In genomic region chr6:12422848-12423247, GRCh38 we compare ENCODE assay signal across 28 cellular contexts.
A peak's percentile ranks its signal among the peaks of the same experiment; 100 is the strongest.
DNase-seq lines count a peak whose midpoint lies in the region; ATAC-seq and TF ChIP-seq lines count a peak whose summit lies in the region.
"Had no signal": no experiment of that assay in that cellular context is flagged by ENCODE, and none has a peak within 500 bp of the region (broad histone marks: within the 10 kb centered on the region; RNA-seq: fewer than 3 reads in every experiment).

No MANE protein-coding gene starts in this region.

- DNase-seq in left cardiac atrium (peak; percentile 29), heart right ventricle (no peak), astrocyte of the hippocampus (ENCODE audit: low read depth, low spot score) (peak; percentile 63), mucosa of gallbladder (ENCODE audit: low spot score) (peak; percentile 51), NCI-H446 (lab: John Stamatoyannopoulos, UW) (no peak)
- no peak for DNase-seq in activated naive CD4-positive, alpha-beta T cell treated with anti-CD3 and anti-CD28 coated beads, Interleukin-2, amount 50 U/mL, for 16 hours
- DNase-seq: activated CD4-positive, alpha-beta T cell treated with anti-CD3 and anti-CD28 coated beads, Interleukin-2, amount 50 U/mL, for 4 hours; activated CD8-positive, alpha-beta memory T cell treated with anti-CD3 and anti-CD28 coated beads, Interleukin-2, amount 10 ng/mL, durations not matched to agents 7 days and 5 days; activated gamma-delta T cell treated with Interleukin-2 at 50 U/mL for 16 hours; activated T-cell treated with anti-CD3 and anti-CD28 coated beads, Interleukin-2, amount 50 U/mL, for 48 hours; brain microvascular endothelial cell; CD4-positive, alpha-beta memory T cell; MM.1S; NCI-H1105 treated with DMSO at 0.1 percent for 48 hours; NCI-H187 treated with DMSO at 0.1 percent for 48 hours; NCI-H526; NK-92 treated with Interleukin-12 subunit alpha and Interleukin-12 subunit beta, amount 100 ng/mL, for 24 hours; PC-3; SHP77; stimulated activated CD4-positive, alpha-beta T cell treated with anti-CD3 and anti-CD28 coated beads, Interleukin-4, amount 100 ng/mL, for 24 hours; T-helper 2 cell; transverse colon had no signal

- no peak overlapping the region for H3K4me3 ChIP-seq in heart right ventricle
- H3K4me3 ChIP-seq: transverse colon had no signal

- H3K27ac ChIP-seq in heart right ventricle = no peak overlapping the region
- H3K27ac ChIP-seq: brain microvascular endothelial cell, HL-60, neutrophil had no signal

- H3K36me3 ChIP-seq in heart right ventricle = no peaks in the 10 kb centered on the region
- H3K36me3 ChIP-seq: brain microvascular endothelial cell, neutrophil, transverse colon had no signal

- intact Hi-C loops in left cardiac atrium (cut with DNase I) = no loop called here
- intact Hi-C loops in heart right ventricle (cut with DNase I) = no loop called here

- 78 to 85% methylated on average over 8 of the region's 8 CpGs for WGBS in heart right ventricle, 2 donors

- ATAC-seq in left cardiac atrium (peak in 1 of 2 donors; percentile 53), heart right ventricle (no peak), GM21576 (IDR thresholded peaks at IDR 0.05; ENCODE audit: unreplicated experiment) (no peak), HG03342 (IDR thresholded peaks at IDR 0.05; ENCODE audit: unreplicated experiment) (no peak)
- ATAC-seq: activated CD4-positive, CD25-positive, alpha-beta regulatory T cell treated with anti-CD3 and anti-CD28 coated beads, Interleukin-2, amount 50 U/mL, for 24 hours; activated CD8-positive, alpha-beta memory T cell treated with anti-CD3 and anti-CD28 coated beads, Interleukin-2, amount 10 ng/mL, durations not matched to agents 7 days and 5 days; left lobe of liver; PC-3 had no signal

- TF ChIP-seq CTCF in heart right ventricle (IDR thresholded peaks at IDR 0.05) = no peak

- no peaks in the 10 kb centered on the region for H3K27me3 ChIP-seq in heart right ventricle
- H3K27me3 ChIP-seq: brain microvascular endothelial cell, neutrophil, transverse colon had no signal

- peaks cover 0 to 8% (median 0%) of the 10 kb centered on the region in 11 donors for H3K9me3 ChIP-seq in heart right ventricle
- H3K9me3 ChIP-seq: neutrophil, transverse colon had no signal

- peaks cover 0 to 17% (median 5%) of the 10 kb centered on the region in 9 donors for H3K4me1 ChIP-seq in heart right ventricle

Comparison
In these comparisons a context has a peak if more than half of its experiments do, and no peak if none do; other contexts are left out.
1. DNase-seq: peak in left cardiac atrium (single experiment), astrocyte of the hippocampus (single experiment) and mucosa of gallbladder (single experiment); none in heart right ventricle (0 of 2), activated naive CD4-positive, alpha-beta T cell treated with anti-CD3 and anti-CD28 coated beads, Interleukin-2, amount 50 U/mL, for 16 hours (single experiment) and NCI-H446 (0 of 2).